Comparison of ENCODE assay signal across 30 cellular contexts in genomic region chr6:17914651-17915050, GRCh38.
"Had no signal": no experiment of that assay in that cellular context is flagged by ENCODE, and none has a peak within 500 bp of the region (broad histone marks: within the 10 kb centered on the region; RNA-seq: fewer than 3 reads in every experiment).

No MANE protein-coding gene starts in this region.

- H3K27me3 Mint-ChIP-seq: activated naive CD8-positive, alpha-beta T cell treated with anti-CD3 and anti-CD28 coated beads for 36 hours had no signal

- H3K4me3 ChIP-seq: PC-9 had no signal

- H3K4me3 Mint-ChIP-seq: activated CD4-positive, alpha-beta T cell treated with anti-CD3 and anti-CD28 coated beads, Interleukin-2, amount 10 ng/mL, durations not matched to agents 24 days and 14 days; activated CD8-positive, alpha-beta T cell treated with anti-CD3 and anti-CD28 coated beads for 36 hours; activated naive CD8-positive, alpha-beta T cell treated with anti-CD3 and anti-CD28 coated beads for 36 hours; activated T-cell treated with anti-CD3 and anti-CD28 coated beads, Interleukin-2, amount 50 U/mL, for 72 hours; activated T-helper 17 cell treated with anti-CD3 and anti-CD28 coated beads, Interleukin-2, amount 50 U/mL, for 72 hours had no signal

- H3K36me3 Mint-ChIP-seq: activated naive CD8-positive, alpha-beta T cell treated with anti-CD3 and anti-CD28 coated beads for 36 hours had no signal

- DNase-seq: activated CD4-positive, alpha-beta T cell treated with anti-CD3 and anti-CD28 coated beads for 1 hour; activated CD4-positive, alpha-beta T cell treated with anti-CD3 and anti-CD28 coated beads, Interleukin-2, amount 10 ng/mL, durations not matched to agents 24 days and 14 days; activated CD4-positive, alpha-beta T cell treated with anti-CD3 and anti-CD28 coated beads, Interleukin-2, amount 50 U/mL, for 4 hours; activated CD4-positive, CD25-positive, alpha-beta regulatory T cell; activated CD8-positive, alpha-beta T cell treated with anti-CD3 and anti-CD28 coated beads for 36 hours; activated effector memory CD4-positive, alpha-beta T cell treated with anti-CD3 and anti-CD28 coated beads, Interleukin-2, amount 50 U/mL, for 16 hours; activated naive CD4-positive, alpha-beta T cell; activated naive CD4-positive, alpha-beta T cell treated with anti-CD3 and anti-CD28 coated beads, Interleukin-2, amount 50 U/mL, for 16 hours; activated naive CD8-positive, alpha-beta T cell treated with anti-CD3 and anti-CD28 coated beads for 36 hours; activated T-cell treated with anti-CD3 and anti-CD28 coated beads, Interleukin-2, amount 50 U/mL, for 1 hour; activated T-cell treated with anti-CD3 and anti-CD28 coated beads, Interleukin-2, amount 50 U/mL, for 72 hours; amniotic stem cell; aorta; brain microvascular endothelial cell; central memory CD4-positive, alpha-beta T cell; NCI-H1092 treated with DMSO at 0.1 percent for 48 hours; NCI-H1417; NCI-H146; NCI-H187 treated with DMSO at 0.1 percent for 48 hours; NCI-H2081; NCI-H345; NCI-H524 treated with DMSO at 0.1 percent for 48 hours; PC-9; Right ventricle myocardium superior; SW 1271; T-helper 1 cell; T-helper 2 cell; T-helper 9 cell; WERI-Rb-1 had no signal

- H3K4me1 Mint-ChIP-seq: activated T-helper 17 cell treated with anti-CD3 and anti-CD28 coated beads, Interleukin-2, amount 50 U/mL, for 72 hours had no signal

- ATAC-seq: activated CD8-positive, alpha-beta T cell treated with anti-CD3 and anti-CD28 coated beads for 36 hours; activated T-cell treated with anti-CD3 and anti-CD28 coated beads, Interleukin-2, amount 50 U/mL, for 72 hours; activated T-helper 17 cell treated with anti-CD3 and anti-CD28 coated beads, Interleukin-2, amount 50 U/mL, for 72 hours had no signal

- H3K9me3 Mint-ChIP-seq: activated CD4-positive, alpha-beta T cell treated with anti-CD3 and anti-CD28 coated beads, Interleukin-2, amount 10 ng/mL, durations not matched to agents 24 days and 14 days; activated CD8-positive, alpha-beta T cell treated with anti-CD3 and anti-CD28 coated beads for 36 hours; activated naive CD8-positive, alpha-beta T cell treated with anti-CD3 and anti-CD28 coated beads for 36 hours; activated T-cell treated with anti-CD3 and anti-CD28 coated beads, Interleukin-2, amount 50 U/mL, for 72 hours; activated T-helper 17 cell treated with anti-CD3 and anti-CD28 coated beads, Interleukin-2, amount 50 U/mL, for 72 hours had no signal

- H3K27ac Mint-ChIP-seq: activated CD4-positive, alpha-beta T cell treated with anti-CD3 and anti-CD28 coated beads, Interleukin-2, amount 10 ng/mL, durations not matched to agents 24 days and 14 days; activated CD8-positive, alpha-beta T cell treated with anti-CD3 and anti-CD28 coated beads for 36 hours; activated naive CD8-positive, alpha-beta T cell treated with anti-CD3 and anti-CD28 coated beads for 36 hours; activated T-cell treated with anti-CD3 and anti-CD28 coated beads, Interleukin-2, amount 50 U/mL, for 72 hours; activated T-helper 17 cell treated with anti-CD3 and anti-CD28 coated beads, Interleukin-2, amount 50 U/mL, for 72 hours had no signal
